ENCODE assay signal across 8 cellular contexts in genomic region chr2:231701456-231702373, GRCh38. TPM values are rescaled to one million over a fixed set of nuclear protein-coding genes. Genes with fewer than 3 reads are reported as not detected.
DNase-seq lines count a peak whose midpoint lies in the region; ATAC-seq and TF ChIP-seq lines count a peak whose summit lies in the region.

No MANE protein-coding gene starts in this region.

- H3K9me3 ChIP-seq in hepatocyte (ENCODE audit: low read depth) (no peaks in the 10 kb centered on the region), suprapubic skin (no peaks in the 10 kb centered on the region)
- H3K9me3 ChIP-seq in effector memory CD4-positive, alpha-beta T cell (ENCODE audit: control insufficient read depth, low read length), result no peaks in the 10 kb centered on the region

- ATAC-seq in WTC11, result no peak
- no peak for ATAC-seq in effector memory CD8-positive, alpha-beta T cell (replicated peaks)

- CTCF ChIA-PET in WTC11 (lab: Charles Lee), result interaction anchor here (0.8 to 5.3 kb wide), 8 partner anchors 9 to 591 kb away, joined by 3 to 49 read pairs (median 3); no protein-coding TSS in a partner anchor

- no peaks in the 10 kb centered on the region for H3K27me3 ChIP-seq in hepatocyte
- H3K27me3 ChIP-seq in suprapubic skin, result no peaks in the 10 kb centered on the region
- H3K27me3 ChIP-seq in effector memory CD4-positive, alpha-beta T cell (replicated peaks; ENCODE audit: control insufficient read depth, insufficient read depth, low read length, poor library complexity, severe bottlenecking), result no peaks in the 10 kb centered on the region

- H3K9me3 Mint-ChIP-seq in WTC11, result no peaks in the 10 kb centered on the region
- H3K9me3 Mint-ChIP-seq in effector memory CD8-positive, alpha-beta T cell, result no peaks in the 10 kb centered on the region

- no peak for TF ChIP-seq EP300 in suprapubic skin (IDR thresholded peaks at IDR 0.05)

- no peak overlapping the region for H2AFZ ChIP-seq in hepatocyte

- H3K27ac ChIP-seq in hepatocyte (no peak overlapping the region), suprapubic skin (peak overlapping the region; percentile 81)
- no peak overlapping the region for H3K27ac ChIP-seq in effector memory CD4-positive, alpha-beta T cell (ENCODE audit: insufficient read depth, low read length, poor library complexity, severe bottlenecking)

- H3K4me1 Mint-ChIP-seq in WTC11, result peaks cover 13% of the 10 kb centered on the region
- peaks cover 6 to 14% of the 10 kb centered on the region in 2 donors for H3K4me1 Mint-ChIP-seq in effector memory CD8-positive, alpha-beta T cell (ENCODE audit: low read depth in 2 of 2)

- H3K4me1 ChIP-seq in hepatocyte (ENCODE audit: insufficient read depth) (no peaks in the 10 kb centered on the region), suprapubic skin (peaks cover 45% of the 10 kb centered on the region)
- H3K4me1 ChIP-seq in effector memory CD4-positive, alpha-beta T cell (ENCODE audit: control insufficient read depth, insufficient read depth, low read length, poor library complexity, severe bottlenecking), result peaks cover 8% of the 10 kb centered on the region

- H3K4me3 ChIP-seq in hepatocyte, result no peak overlapping the region
- no peak overlapping the region for H3K4me3 ChIP-seq in suprapubic skin
- no peak overlapping the region for H3K4me3 ChIP-seq in effector memory CD4-positive, alpha-beta T cell (ENCODE audit: insufficient read depth, low read depth, low read length, poor library complexity, severe bottlenecking)

- no peaks in the 10 kb centered on the region for H3K9me2 ChIP-seq in hepatocyte (replicated peaks; ENCODE audit: insufficient read depth)

- no peak for TF ChIP-seq CTCF in WTC11 (IDR thresholded peaks at IDR 0.05)
- no peak for TF ChIP-seq CTCF in hepatocyte (IDR thresholded peaks at IDR 0.05; ENCODE audit: poor library complexity)
- no peak for TF ChIP-seq CTCF in suprapubic skin (IDR thresholded peaks at IDR 0.05)

- H3K36me3 ChIP-seq in hepatocyte (replicated peaks; ENCODE audit: insufficient read depth, low read depth), result no peaks in the 10 kb centered on the region
- H3K36me3 ChIP-seq in suprapubic skin, result no peaks in the 10 kb centered on the region
- no peaks in the 10 kb centered on the region for H3K36me3 ChIP-seq in effector memory CD4-positive, alpha-beta T cell (ENCODE audit: control insufficient read depth, insufficient read depth, low read length)

- H3K4me2 ChIP-seq in hepatocyte, result no peak overlapping the region

- peak overlapping the region; percentile 55; the same call in 1 of the 2 replicates for H3K27ac Mint-ChIP-seq in WTC11
- no peak overlapping the region for H3K27ac Mint-ChIP-seq in effector memory CD8-positive, alpha-beta T cell

- H3K36me3 Mint-ChIP-seq in WTC11, result no peaks in the 10 kb centered on the region
- peaks cover 16% of the 10 kb centered on the region for H3K36me3 Mint-ChIP-seq in effector memory CD8-positive, alpha-beta T cell (ENCODE audit: insufficient read depth)

- DNase-seq in NCI-H1105 treated with DMSO at 0.1 percent for 48 hours (lab: John Stamatoyannopoulos, UW), result peak; percentile 91
- no peak for DNase-seq in WTC11 (ENCODE audit: low spot score)
- DNase-seq in hepatocyte (ENCODE audit: low spot score), result peak; percentile 61
- peak in 1 of 2 donors; percentile 89 for DNase-seq in suprapubic skin (ENCODE audit: low spot score in 2 of 2)
- DNase-seq in effector memory CD8-positive, alpha-beta T cell, result no peak
- no peak for DNase-seq in effector memory CD4-positive, alpha-beta T cell
- no peak for DNase-seq in globus pallidus (ENCODE audit: low spot score)
- no peak for DNase-seq in hepatic stellate cell (ENCODE audit: low spot score)

- POLR2A ChIA-PET in WTC11 (lab: Charles Lee), result interaction anchor here (1.1 to 1.9 kb wide), 2 partner anchors 12 to 18 kb away, joined by 5 to 8 read pairs; no protein-coding TSS in a partner anchor

- no peaks in the 10 kb centered on the region for H4K20me1 ChIP-seq in hepatocyte (ENCODE audit: insufficient read depth, poor library complexity, severe bottlenecking)

- H3K4me3 Mint-ChIP-seq in WTC11, result no peak overlapping the region
- no peak overlapping the region for H3K4me3 Mint-ChIP-seq in effector memory CD8-positive, alpha-beta T cell

- peaks cover 9% of the 10 kb centered on the region for H3K79me2 ChIP-seq in hepatocyte

- WGBS in hepatocyte (ENCODE audit: low lambda C conversion rate, missing lambda C conversion rate), result 73% methylated on average over 22 of the region's 22 CpGs
- WGBS in suprapubic skin, result 53% methylated on average over 16 of the region's 22 CpGs

- H3K27me3 Mint-ChIP-seq in WTC11 (ENCODE audit: low read depth), result peaks cover 3% of the 10 kb centered on the region; the same call in 1 of the 2 replicates
- H3K27me3 Mint-ChIP-seq in effector memory CD8-positive, alpha-beta T cell, result no peaks in the 10 kb centered on the region

- no peak for TF ChIP-seq POLR2A in suprapubic skin (IDR thresholded peaks at IDR 0.05)

TF ChIP-seq in WTC11, 78 proteins besides CTCF, POLR2A, EP300 and RAD21:
- TF ChIP-seq E2F4 (CRISPR knock-in tag; IDR thresholded peaks at IDR 0.05; ENCODE audit: borderline replicate concordance, low read depth) (no peak), ESRRA (CRISPR knock-in tag; IDR thresholded peaks at IDR 0.05; ENCODE audit: borderline replicate concordance) (no peak), GABPB1 (CRISPR knock-in tag; IDR thresholded peaks at IDR 0.05) (peak; percentile 50), MAX (CRISPR knock-in tag; IDR thresholded peaks at IDR 0.05) (0 out of 2 replicates have a peak, but pooled peaks have one; percentile 20)

RNA-seq across cellular contexts. Expression of gene PTMA, which starts 6.6 kb away (rescaled TPM):
- total RNA-seq in WTC11 (2021) (2,164 to 2,284 TPM (median 2,200 TPM) in 3 replicates), hepatocyte (615 and 727 TPM in 2 replicates), suprapubic skin (1,000 to 10,000 TPM in 3 of 4 donors, 100 to 1,000 TPM in 1; 781 to 1,090 (median 1,063) TPM)
- 597 and 705 TPM in 2 replicates for polyA plus RNA-seq in hepatocyte

Comparison
In these comparisons a context has a peak if more than half of its experiments do, and no peak if none do; other contexts are left out.
1. DNase-seq: peak in NCI-H1105 treated with DMSO at 0.1 percent for 48 hours (single experiment) and hepatocyte (single experiment); none in WTC11 (single experiment), effector memory CD8-positive, alpha-beta T cell (0 of 3), effector memory CD4-positive, alpha-beta T cell (0 of 3), globus pallidus (single experiment) and hepatic stellate cell (single experiment).